ENCODE assay signal across 20 cellular contexts in genomic region chr15:27028836-27029482, GRCh38. TPM values are rescaled to one million over a fixed set of nuclear protein-coding genes. Genes with fewer than 3 reads are reported as not detected.
DNase-seq lines count a peak whose midpoint lies in the region; ATAC-seq and TF ChIP-seq lines count a peak whose summit lies in the region.
"Had no signal": no experiment of that assay in that cellular context is flagged by ENCODE, and none has a peak within 500 bp of the region (broad histone marks: within the 10 kb centered on the region; RNA-seq: fewer than 3 reads in every experiment).

No MANE protein-coding gene starts in this region.

- no peaks in the 10 kb centered on the region for H3K4me1 ChIP-seq in upper lobe of right lung
- H3K4me1 ChIP-seq: BLaER1, suprapubic skin had no signal

- no peaks in the 10 kb centered on the region for H3K9me3 ChIP-seq in upper lobe of right lung
- H3K9me3 ChIP-seq: BLaER1, suprapubic skin had no signal

- H3K27ac ChIP-seq in VCaP: peak overlapping the region; percentile 31
- H3K27ac ChIP-seq in upper lobe of right lung: no peak overlapping the region
- H3K27ac ChIP-seq: BLaER1, SK-N-MC, suprapubic skin had no signal

- intact Hi-C loops in upper lobe of right lung (cut with DNase I): no loop called here

- peaks cover 4% of the 10 kb centered on the region for H3K9me3 Mint-ChIP-seq in nephron
- H3K9me3 Mint-ChIP-seq: endodermal cell had no signal

- TF ChIP-seq CTCF in VCaP (conservative IDR thresholded peaks at IDR 0.05): no peak
- TF ChIP-seq CTCF in nephron (IDR thresholded peaks at IDR 0.05; ENCODE audit: unreplicated experiment in 3 of 3): no peak
- no peak for TF ChIP-seq CTCF in upper lobe of right lung (IDR thresholded peaks at IDR 0.05)

- ATAC-seq in upper lobe of right lung: no peak
- ATAC-seq: K562, left ventricle myocardium superior had no signal

- in situ Hi-C loops in G401 (cut with HindIII; ENCODE audit: low sequenced_read_pairs): no loop called here

- no peaks in the 10 kb centered on the region for H3K36me3 Mint-ChIP-seq in nephron (ENCODE audit: low read depth)

- peaks cover 18% of the 10 kb centered on the region for H3K4me1 Mint-ChIP-seq in nephron
- H3K4me1 Mint-ChIP-seq: activated CD4-positive, alpha-beta memory T cell treated with anti-CD3 and anti-CD28 coated beads, Interleukin-2, amount 10 ng/mL, durations not matched to agents 7 days and 5 days; endodermal cell had no signal

- no peaks in the 10 kb centered on the region for H3K27me3 Mint-ChIP-seq in nephron (ENCODE audit: low read depth)
- H3K27me3 Mint-ChIP-seq: activated CD4-positive, alpha-beta memory T cell treated with anti-CD3 and anti-CD28 coated beads, Interleukin-2, amount 10 ng/mL, durations not matched to agents 7 days and 5 days had no signal

- H3K27me3 ChIP-seq in upper lobe of right lung: no peaks in the 10 kb centered on the region
- H3K27me3 ChIP-seq: BLaER1, suprapubic skin had no signal

- H3K4me3 Mint-ChIP-seq in nephron: no peak overlapping the region
- H3K4me3 Mint-ChIP-seq: activated CD4-positive, alpha-beta memory T cell treated with anti-CD3 and anti-CD28 coated beads, Interleukin-2, amount 10 ng/mL, durations not matched to agents 7 days and 5 days; endodermal cell had no signal

- no peaks in the 10 kb centered on the region for H3K36me3 ChIP-seq in upper lobe of right lung
- H3K36me3 ChIP-seq: BLaER1, suprapubic skin had no signal

- peak overlapping the region; percentile 30 to 56 (median 36) for H3K27ac Mint-ChIP-seq in nephron
- H3K27ac Mint-ChIP-seq: activated CD4-positive, alpha-beta memory T cell treated with anti-CD3 and anti-CD28 coated beads, Interleukin-2, amount 10 ng/mL, durations not matched to agents 7 days and 5 days; endodermal cell had no signal

- peak; percentile 3 for DNase-seq in G401 (ENCODE audit: low spot score)
- peak; percentile 9 for DNase-seq in NCI-H1694 (lab: John Stamatoyannopoulos, UW)
- DNase-seq in stimulated activated CD4-positive, alpha-beta T cell treated with anti-CD3 and anti-CD28 coated beads, Interleukin-4, amount 100 ng/mL, for 24 hours: no peak
- DNase-seq in upper lobe of right lung: no peak
- DNase-seq in NCI-H1436 (lab: John Stamatoyannopoulos, UW): no peak
- DNase-seq in NCI-H1048 (lab: John Stamatoyannopoulos, UW): no peak
- DNase-seq: activated CD4-positive, alpha-beta memory T cell treated with anti-CD3 and anti-CD28 coated beads, Interleukin-2, amount 10 ng/mL, durations not matched to agents 7 days and 5 days; central memory CD4-positive, alpha-beta T cell; DND-41; endodermal cell; left ventricle myocardium superior; NCI-H146 had no signal

- H3K4me3 ChIP-seq in upper lobe of right lung: no peak overlapping the region
- H3K4me3 ChIP-seq: BLaER1, K562, SK-N-MC, suprapubic skin had no signal

RNA-seq across cellular contexts. Expression of gene GABRG3, which starts 58.0 kb away (rescaled TPM):
- total RNA-seq in G401 (2014; rRNA removed; shearing (Covaris generic)): 2.0 and 3.4 TPM in 2 replicates
- total RNA-seq in upper lobe of right lung: not detected
- total RNA-seq: activated CD4-positive, alpha-beta memory T cell treated with anti-CD3 and anti-CD28 coated beads, Interleukin-2, amount 10 ng/mL, durations not matched to agents 7 days and 5 days; fibroblast of villous mesenchyme; left ventricle myocardium superior; OCI-LY7 had no signal

Comparison
In these comparisons a context has a peak if more than half of its experiments do, and no peak if none do; other contexts are left out.
1. DNase-seq: peak in G401 (single experiment) and NCI-H1694 (single experiment); none in stimulated activated CD4-positive, alpha-beta T cell treated with anti-CD3 and anti-CD28 coated beads, Interleukin-4, amount 100 ng/mL, for 24 hours (single experiment), upper lobe of right lung (single experiment), NCI-H1436 (single experiment) and NCI-H1048 (single experiment).